9 cellular contexts compared by ENCODE assay signal in genomic region chr19:2602391-2603181, GRCh38.
DNase-seq lines count a peak whose midpoint lies in the region; ATAC-seq and TF ChIP-seq lines count a peak whose summit lies in the region.
"Had no signal": no experiment of that assay in that cellular context is flagged by ENCODE, and none has a peak within 500 bp of the region (broad histone marks: within the 10 kb centered on the region; RNA-seq: fewer than 3 reads in every experiment).

No MANE protein-coding gene starts in this region.

- peaks cover 16% of the 10 kb centered on the region for H3K36me3 Mint-ChIP-seq in stimulated activated effector memory CD8-positive, alpha-beta T cell treated with anti-CD3 and anti-CD28 coated beads, Interleukin-12 subunit alpha, Interleukin-12 subunit beta, amount 100 ng/mL, for 72 hours

- DNase-seq in Karpas-422 (peak; percentile 24), choroid plexus epithelial cell (ENCODE audit: low read depth) (peak; percentile 93), left kidney (ENCODE audit: low read depth, low spot score) (peak; percentile 80), DMS153 (lab: John Stamatoyannopoulos, UW) (no peak), activated T-cell treated with anti-CD3 and anti-CD28 coated beads for 4 hours (no peak)
- DNase-seq in stimulated activated effector memory CD8-positive, alpha-beta T cell treated with anti-CD3 and anti-CD28 coated beads, Interleukin-12 subunit alpha, Interleukin-12 subunit beta, amount 100 ng/mL, for 72 hours (ENCODE audit: low spot score in 2 of 2): no peak

- no peaks in the 10 kb centered on the region for H3K9me3 Mint-ChIP-seq in stimulated activated effector memory CD8-positive, alpha-beta T cell treated with anti-CD3 and anti-CD28 coated beads, Interleukin-12 subunit alpha, Interleukin-12 subunit beta, amount 100 ng/mL, for 72 hours

- H3K4me3 ChIP-seq in Karpas-422 (ENCODE audit: low read length) (no peak overlapping the region), choroid plexus epithelial cell (ENCODE audit: low read depth, low read length) (peak overlapping the region; percentile 32), stomach smooth muscle (ENCODE audit: low read length in 2 of 2) (peak overlapping the region; percentile 46 to 71)

- H3K4me3 Mint-ChIP-seq in stimulated activated effector memory CD8-positive, alpha-beta T cell treated with anti-CD3 and anti-CD28 coated beads, Interleukin-12 subunit alpha, Interleukin-12 subunit beta, amount 100 ng/mL, for 72 hours: no peak overlapping the region
- H3K4me3 Mint-ChIP-seq: naive thymus-derived CD4-positive, alpha-beta T cell had no signal

- TF ChIP-seq CTCF in choroid plexus epithelial cell (conservative IDR thresholded peaks at IDR 0.05; ENCODE audit: low read depth, low read length): no peak

- no peak overlapping the region for H3K9ac ChIP-seq in Karpas-422 (ENCODE audit: low read length)
- peak overlapping the region; percentile 73 to 90 for H3K9ac ChIP-seq in stomach smooth muscle (ENCODE audit: low read length in 2 of 2)

- H3K27me3 ChIP-seq in Karpas-422 (ENCODE audit: low read length) (no peaks in the 10 kb centered on the region), stomach smooth muscle (ENCODE audit: control insufficient read depth in 1 of 2, insufficient read depth in 2 of 2, low read length in 2 of 2) (no peaks in the 10 kb centered on the region)

- H3K27ac ChIP-seq in Karpas-422 (ENCODE audit: low read length) (no peak overlapping the region), stomach smooth muscle (ENCODE audit: low read length) (peak overlapping the region; percentile 97)

- H3K9me3 ChIP-seq in Karpas-422 (ENCODE audit: low read length) (no peaks in the 10 kb centered on the region), stomach smooth muscle (ENCODE audit: control insufficient read depth in 2 of 2, low read length in 2 of 2) (peaks cover 0 to 3% of the 10 kb centered on the region in 2 donors)

- H3K4me2 ChIP-seq in Karpas-422 (ENCODE audit: low read depth, low read length, poor library complexity, severe bottlenecking): no peak overlapping the region

- no peaks in the 10 kb centered on the region for H3K79me2 ChIP-seq in Karpas-422 (ENCODE audit: low read length)

- H2AFZ ChIP-seq in Karpas-422 (ENCODE audit: low read length): no peak overlapping the region

- no peak for ATAC-seq in HG02884 (IDR thresholded peaks at IDR 0.05; ENCODE audit: unreplicated experiment)
- no peak for ATAC-seq in stimulated activated effector memory CD8-positive, alpha-beta T cell treated with anti-CD3 and anti-CD28 coated beads, Interleukin-12 subunit alpha, Interleukin-12 subunit beta, amount 100 ng/mL, for 72 hours
- ATAC-seq: naive thymus-derived CD4-positive, alpha-beta T cell had no signal

- no peaks in the 10 kb centered on the region for H3K36me3 ChIP-seq in Karpas-422 (ENCODE audit: insufficient read depth, low read length)
- no peaks in the 10 kb centered on the region for H3K36me3 ChIP-seq in stomach smooth muscle (ENCODE audit: control insufficient read depth in 2 of 2, insufficient read depth in 2 of 2, low read length in 2 of 2)

- H3K4me1 ChIP-seq in Karpas-422 (ENCODE audit: low read length) (peaks cover 7% of the 10 kb centered on the region), stomach smooth muscle (ENCODE audit: control insufficient read depth, insufficient read depth, low read length) (peaks cover 31% of the 10 kb centered on the region)

- peaks cover 24% of the 10 kb centered on the region for H3K4me1 Mint-ChIP-seq in stimulated activated effector memory CD8-positive, alpha-beta T cell treated with anti-CD3 and anti-CD28 coated beads, Interleukin-12 subunit alpha, Interleukin-12 subunit beta, amount 100 ng/mL, for 72 hours

- H3K27ac Mint-ChIP-seq in stimulated activated effector memory CD8-positive, alpha-beta T cell treated with anti-CD3 and anti-CD28 coated beads, Interleukin-12 subunit alpha, Interleukin-12 subunit beta, amount 100 ng/mL, for 72 hours: no peak overlapping the region

- no peaks in the 10 kb centered on the region for H3K9me2 ChIP-seq in Karpas-422 (replicated peaks; ENCODE audit: insufficient read depth, low read length)

- H4K20me1 ChIP-seq in Karpas-422 (ENCODE audit: insufficient read depth, low read depth, low read length): no peaks in the 10 kb centered on the region

Comparison
In these comparisons a context has a peak if more than half of its experiments do, and no peak if none do; other contexts are left out.
1. DNase-seq: peak in Karpas-422 (single experiment), choroid plexus epithelial cell (single experiment) and left kidney (single experiment); none in DMS153 (single experiment), activated T-cell treated with anti-CD3 and anti-CD28 coated beads for 4 hours (single experiment) and stimulated activated effector memory CD8-positive, alpha-beta T cell treated with anti-CD3 and anti-CD28 coated beads, Interleukin-12 subunit alpha, Interleukin-12 subunit beta, amount 100 ng/mL, for 72 hours (0 of 2).